7 cellular contexts compared by ENCODE assay signal in genomic region chr3:2356298-2356950, GRCh38.
"Had no signal": no experiment of that assay in that cellular context is flagged by ENCODE, and none has a peak within 500 bp of the region (broad histone marks: within the 10 kb centered on the region; RNA-seq: fewer than 3 reads in every experiment).

No MANE protein-coding gene starts in this region.

- H2AFZ ChIP-seq: GM23338 had no signal

- H3K4me3 ChIP-seq: GM23338, K562 had no signal

- H3K4me2 ChIP-seq: GM23338 had no signal

- DNase-seq: H9, HCEC 1CT, IMR-90 had no signal

- FAIRE-seq: H54, HTR-8/SVneo, K562 had no signal

- ATAC-seq: GM23338, K562 had no signal
